ENCODE assay signal across 19 cellular contexts in the genomic region with DNA sequence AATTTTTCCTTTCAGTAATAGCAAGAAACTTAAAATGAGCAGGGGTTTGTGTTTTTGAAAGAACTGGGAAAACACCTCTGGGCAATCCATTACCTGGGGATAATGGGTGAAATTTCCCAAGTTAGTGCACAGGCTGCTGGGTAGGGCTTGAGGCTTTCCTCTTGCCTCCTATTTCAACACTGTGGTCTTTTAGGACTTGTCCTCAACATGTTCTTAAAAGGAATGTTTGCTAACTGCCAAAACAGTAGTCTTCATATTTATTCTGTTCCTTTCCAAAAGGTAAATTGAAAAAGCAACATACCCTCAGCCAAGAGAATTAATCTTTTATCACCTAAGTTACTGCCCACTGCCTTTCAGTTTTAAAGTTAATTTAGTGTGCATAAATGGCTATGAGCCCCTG.
"Had no signal": no experiment of that assay in that cellular context is flagged by ENCODE, and none has a peak within 500 bp of the region (broad histone marks: within the 10 kb centered on the region; RNA-seq: fewer than 3 reads in every experiment).

No MANE protein-coding gene starts in this region.

- H3K4me1 Mint-ChIP-seq: activated B cell treated with CpG ODN at 0.5 μM for 24 hours; activated CD4-positive, alpha-beta T cell treated with anti-CD3 and anti-CD28 coated beads for 36 hours; activated naive CD8-positive, alpha-beta T cell treated with anti-CD3 and anti-CD28 coated beads for 36 hours; naive thymus-derived CD8-positive, alpha-beta T cell had no signal

- H3K4me3 ChIP-seq: coronary artery, thoracic aorta had no signal

- H3K9me3 ChIP-seq: thoracic aorta had no signal

- H3K9me3 Mint-ChIP-seq: activated B cell treated with CpG ODN at 0.5 μM for 24 hours; activated naive CD8-positive, alpha-beta T cell treated with anti-CD3 and anti-CD28 coated beads for 36 hours; activated T-cell treated with anti-CD3 and anti-CD28 coated beads, Interleukin-2, amount 50 U/mL, for 4 hours; naive thymus-derived CD8-positive, alpha-beta T cell; stimulated activated memory B cell treated with anti-CD40 and anti-IgM and Interleukin-4, amounts not matched to agents 10 μg/mL and 1 μg/mL and 100 μg/mL, for 72 hours had no signal

- H3K36me3 Mint-ChIP-seq: activated naive CD8-positive, alpha-beta T cell treated with anti-CD3 and anti-CD28 coated beads for 36 hours; mesothelial cell of epicardium; naive thymus-derived CD8-positive, alpha-beta T cell; stimulated activated memory B cell treated with anti-CD40 and anti-IgM and Interleukin-4, amounts not matched to agents 10 μg/mL and 1 μg/mL and 100 μg/mL, for 72 hours had no signal

- H3K27me3 Mint-ChIP-seq: activated B cell treated with CpG ODN at 0.5 μM for 24 hours; activated naive CD8-positive, alpha-beta T cell treated with anti-CD3 and anti-CD28 coated beads for 36 hours; progenitor cell of endocrine pancreas; stimulated activated memory B cell treated with anti-CD40 and anti-IgM and Interleukin-4, amounts not matched to agents 10 μg/mL and 1 μg/mL and 100 μg/mL, for 72 hours had no signal

- H3K36me3 ChIP-seq: thoracic aorta had no signal

- DNase-seq: activated B cell treated with CpG ODN at 0.5 μM for 24 hours; activated CD4-positive, alpha-beta T cell treated with anti-CD3 and anti-CD28 coated beads for 36 hours; activated CD4-positive, alpha-beta T cell treated with anti-CD3 and anti-CD28 coated beads, Interleukin-2, amount 50 U/mL, for 48 hours; activated CD8-positive, alpha-beta memory T cell treated with anti-CD3 and anti-CD28 coated beads, Interleukin-2, amount 50 U/mL, for 48 hours; activated naive CD4-positive, alpha-beta T cell treated with Interleukin-2 at 50 U/mL for 16 hours; activated naive CD8-positive, alpha-beta T cell treated with anti-CD3 and anti-CD28 coated beads for 36 hours; activated T-cell treated with anti-CD3 and anti-CD28 coated beads, Interleukin-2, amount 50 U/mL, for 4 hours; cerebellar nuclear complex; kidney; naive thymus-derived CD8-positive, alpha-beta T cell; right cardiac atrium; small intestine; stimulated activated CD4-positive, alpha-beta T cell treated with anti-CD3 and anti-CD28 coated beads, Interleukin-15, amount 100 ng/mL, for 24 hours; T-helper 9 cell had no signal

- H3K27ac Mint-ChIP-seq: activated B cell treated with CpG ODN at 0.5 μM for 24 hours; activated CD4-positive, alpha-beta T cell treated with anti-CD3 and anti-CD28 coated beads for 36 hours; activated naive CD8-positive, alpha-beta T cell treated with anti-CD3 and anti-CD28 coated beads for 36 hours; mesothelial cell of epicardium; naive thymus-derived CD8-positive, alpha-beta T cell; stimulated activated memory B cell treated with anti-CD40 and anti-IgM and Interleukin-4, amounts not matched to agents 10 μg/mL and 1 μg/mL and 100 μg/mL, for 72 hours had no signal

- H3K27ac ChIP-seq: coronary artery, thoracic aorta had no signal

- H3K4me3 Mint-ChIP-seq: activated B cell treated with CpG ODN at 0.5 μM for 24 hours; activated CD4-positive, alpha-beta T cell treated with anti-CD3 and anti-CD28 coated beads for 36 hours; activated naive CD8-positive, alpha-beta T cell treated with anti-CD3 and anti-CD28 coated beads for 36 hours; activated T-cell treated with anti-CD3 and anti-CD28 coated beads, Interleukin-2, amount 50 U/mL, for 4 hours; mesothelial cell of epicardium; naive thymus-derived CD8-positive, alpha-beta T cell; stimulated activated memory B cell treated with anti-CD40 and anti-IgM and Interleukin-4, amounts not matched to agents 10 μg/mL and 1 μg/mL and 100 μg/mL, for 72 hours had no signal

- ATAC-seq: activated CD4-positive, alpha-beta T cell treated with anti-CD3 and anti-CD28 coated beads for 36 hours; activated T-cell treated with anti-CD3 and anti-CD28 coated beads, Interleukin-2, amount 50 U/mL, for 4 hours; naive thymus-derived CD8-positive, alpha-beta T cell; stimulated activated memory B cell treated with anti-CD40 and anti-IgM and Interleukin-4, amounts not matched to agents 10 μg/mL and 1 μg/mL and 100 μg/mL, for 72 hours had no signal
